Comparison of ENCODE assay signal across 8 cellular contexts in genomic region chr4:6710282-6710681, GRCh38. TPM values are rescaled to one million over a fixed set of nuclear protein-coding genes. Genes with fewer than 3 reads are reported as not detected.
DNase-seq lines count a peak whose midpoint lies in the region; ATAC-seq lines count a peak whose summit lies in the region.

No MANE protein-coding gene starts in this region.

- peaks cover 37 to 63% (median 51%) of the 10 kb centered on the region in 4 donors for H3K4me1 Mint-ChIP-seq in CD4-positive, alpha-beta memory T cell
- H3K4me1 Mint-ChIP-seq in naive thymus-derived CD4-positive, alpha-beta T cell: peaks cover 39 to 66% (median 61%) of the 10 kb centered on the region in 7 donors

- no peaks in the 10 kb centered on the region for H3K27me3 ChIP-seq in CD4-positive, alpha-beta memory T cell (ENCODE audit: insufficient read depth, low read length)
- H3K27me3 ChIP-seq in HUES48 (ENCODE audit: control insufficient read depth, insufficient read depth, low read length): peaks cover 11% of the 10 kb centered on the region; the same call in 1 of the 2 replicates
- H3K27me3 ChIP-seq in naive thymus-derived CD4-positive, alpha-beta T cell (ENCODE audit: control insufficient read depth in 2 of 2, insufficient read depth in 2 of 2, low read length in 2 of 2): no peaks in the 10 kb centered on the region

- no peak for DNase-seq in CD4-positive, alpha-beta memory T cell
- DNase-seq in cerebellum (ENCODE audit: low spot score) (peak; percentile 18), NCI-H1092 treated with DMSO at 0.1 percent for 48 hours (lab: John Stamatoyannopoulos, UW) (no peak), OCI-M2 (lab: John Stamatoyannopoulos, UW; ENCODE audit: unreplicated experiment) (no peak), NCI-H82 (lab: John Stamatoyannopoulos, UW) (no peak)
- DNase-seq in naive thymus-derived CD4-positive, alpha-beta T cell: no peak
- no peak for DNase-seq in stimulated activated naive CD4-positive, alpha-beta T cell (lab: John Stamatoyannopoulos, UW)

- no peaks in the 10 kb centered on the region for H3K9me3 ChIP-seq in CD4-positive, alpha-beta memory T cell (ENCODE audit: control insufficient read depth in 1 of 2, low read length in 2 of 2)
- no peaks in the 10 kb centered on the region for H3K9me3 ChIP-seq in HUES48 (ENCODE audit: control insufficient read depth, insufficient read depth, low read length)
- no peaks in the 10 kb centered on the region for H3K9me3 ChIP-seq in naive thymus-derived CD4-positive, alpha-beta T cell (ENCODE audit: control insufficient read depth in 2 of 3, low read length in 3 of 3)

- peak overlapping the region; percentile 17; the same call in 1 of the 2 replicates for H3K9ac ChIP-seq in HUES48 (ENCODE audit: low read depth, low read length)

- POLR2A ChIA-PET in CD4-positive, alpha-beta memory T cell (lab: Charles Lee; ENCODE audit: partially characterized antibody): interaction anchor here (0.7 to 34.5 kb wide), 14 partner anchors 8 to 359 kb away, joined by 3 to 1401 read pairs (median 4); partner anchors contain the start of genes KIAA0232, MRFAP1, S100P and TBC1D14
- POLR2A ChIA-PET in naive thymus-derived CD4-positive, alpha-beta T cell (lab: Charles Lee): interaction anchor here (0.8 to 23.6 kb wide), 14 partner anchors 8 to 359 kb away, joined by 3 to 696 read pairs (median 4); partner anchors contain the start of genes GRPEL1, MRFAP1 and S100P

- no peaks in the 10 kb centered on the region for H3K9me3 Mint-ChIP-seq in CD4-positive, alpha-beta memory T cell
- peaks cover 0 to 5% (median 0%) of the 10 kb centered on the region in 11 donors for H3K9me3 Mint-ChIP-seq in naive thymus-derived CD4-positive, alpha-beta T cell

- CTCF ChIA-PET in CD4-positive, alpha-beta memory T cell (lab: Charles Lee; ENCODE audit: partially characterized antibody): interaction anchor here (0.8 to 12.1 kb wide), 10 partner anchors 8 to 163 kb away, joined by 3 to 189 read pairs (median 6); a partner anchor contains a TSS
- CTCF ChIA-PET in naive thymus-derived CD4-positive, alpha-beta T cell (lab: Charles Lee): interaction anchor here (1.0 to 4.6 kb wide), 6 partner anchors 8 to 360 kb away, joined by 3 to 44 read pairs (median 6); partner anchors contain the start of gene MRFAP1

- ATAC-seq in naive thymus-derived CD4-positive, alpha-beta T cell: no peak

- H3K27me3 Mint-ChIP-seq in CD4-positive, alpha-beta memory T cell: no peaks in the 10 kb centered on the region
- H3K27me3 Mint-ChIP-seq in naive thymus-derived CD4-positive, alpha-beta T cell: peaks cover 0 to 8% (median 0%) of the 10 kb centered on the region in 5 donors

- peaks cover 25 to 42% of the 10 kb centered on the region in 2 donors for H3K36me3 Mint-ChIP-seq in CD4-positive, alpha-beta memory T cell
- peaks cover 15 to 40% (median 26%) of the 10 kb centered on the region in 5 donors for H3K36me3 Mint-ChIP-seq in naive thymus-derived CD4-positive, alpha-beta T cell

- intact Hi-C loops in CD4-positive, alpha-beta memory T cell (cut with micrococcal nuclease): no loop called here
- intact Hi-C loops in naive thymus-derived CD4-positive, alpha-beta T cell (cut with micrococcal nuclease): no loop called here

- peak overlapping the region; percentile 95 for H3K27ac ChIP-seq in CD4-positive, alpha-beta memory T cell (ENCODE audit: low read depth, low read length)
- no peak overlapping the region for H3K27ac ChIP-seq in HUES48 (ENCODE audit: low read depth, low read length)
- peak overlapping the region; percentile 86 for H3K27ac ChIP-seq in naive thymus-derived CD4-positive, alpha-beta T cell (ENCODE audit: low read depth, low read length)

- H3K27ac Mint-ChIP-seq in CD4-positive, alpha-beta memory T cell: peak overlapping the region; percentile 99 to 100 (median 99)
- H3K27ac Mint-ChIP-seq in naive thymus-derived CD4-positive, alpha-beta T cell: peak overlapping the region; percentile 95 to 99 (median 98)

- peaks cover 46% of the 10 kb centered on the region for H3K4me1 ChIP-seq in CD4-positive, alpha-beta memory T cell (ENCODE audit: insufficient read depth, low read length)
- H3K4me1 ChIP-seq in HUES48 (ENCODE audit: control insufficient read depth, insufficient read depth, low read length): peaks cover 13% of the 10 kb centered on the region
- H3K4me1 ChIP-seq in naive thymus-derived CD4-positive, alpha-beta T cell (ENCODE audit: control insufficient read depth in 2 of 2, insufficient read depth in 2 of 2, low read length in 2 of 2): peaks cover 40 to 42% of the 10 kb centered on the region in 2 donors

- peak overlapping the region; percentile 97 to 100 (median 99) for H3K4me3 Mint-ChIP-seq in CD4-positive, alpha-beta memory T cell
- peak overlapping the region; percentile 96 to 100 (median 98) for H3K4me3 Mint-ChIP-seq in naive thymus-derived CD4-positive, alpha-beta T cell

- peaks cover 10% of the 10 kb centered on the region for H3K36me3 ChIP-seq in CD4-positive, alpha-beta memory T cell (ENCODE audit: insufficient read depth, low read length)
- peaks cover 13% of the 10 kb centered on the region for H3K36me3 ChIP-seq in HUES48 (ENCODE audit: control insufficient read depth, insufficient read depth, low read length)
- peaks cover 0 to 19% (median 0%) of the 10 kb centered on the region in 3 experiments for H3K36me3 ChIP-seq in naive thymus-derived CD4-positive, alpha-beta T cell (ENCODE audit: control insufficient read depth in 2 of 3, insufficient read depth in 3 of 3, low read length in 3 of 3)

- H3K4me3 ChIP-seq in CD4-positive, alpha-beta memory T cell (ENCODE audit: low read length in 2 of 2): peak overlapping the region; percentile 49 to 74
- H3K4me3 ChIP-seq in HUES48 (ENCODE audit: low read depth, low read length): peak overlapping the region; percentile 98
- peak overlapping the region; percentile 54 for H3K4me3 ChIP-seq in naive thymus-derived CD4-positive, alpha-beta T cell (ENCODE audit: low read length)

RNA-seq across cellular contexts. Expression of gene MRFAP1L1, which starts 0.6 kb away (rescaled TPM):
- 100 to 1,000 TPM; 127 to 134 TPM for total RNA-seq in CD4-positive, alpha-beta memory T cell
- 100 to 1,000 TPM; 132 to 147 TPM for polyA plus RNA-seq in CD4-positive, alpha-beta memory T cell
- 61.2 TPM for total RNA-seq in cerebellum
- 100 to 1,000 TPM in 2 of 5 experiments, 10 to 100 TPM in 3; 24.8 to 124 (median 73.6) TPM for total RNA-seq in naive thymus-derived CD4-positive, alpha-beta T cell
- 100 to 1,000 TPM; 116 to 160 TPM for polyA plus RNA-seq in naive thymus-derived CD4-positive, alpha-beta T cell

RNA-seq across cellular contexts. Expression of gene BLOC1S4, which starts 5.7 kb away (rescaled TPM):
- total RNA-seq in CD4-positive, alpha-beta memory T cell: 10 to 100 TPM; 35.3 to 37.8 TPM
- 10 to 100 TPM; 72.6 to 76.2 TPM for polyA plus RNA-seq in CD4-positive, alpha-beta memory T cell
- total RNA-seq in cerebellum: 8.3 TPM
- total RNA-seq in naive thymus-derived CD4-positive, alpha-beta T cell: 10 to 100 TPM; 18.7 to 45.9 (median 25.0) TPM
- 10 to 100 TPM; 69.6 to 80.3 TPM for polyA plus RNA-seq in naive thymus-derived CD4-positive, alpha-beta T cell

RNA-seq across cellular contexts. Expression of gene S100P, which starts 16.6 kb away (rescaled TPM):
- 1 to 10 TPM; 2.0 to 2.1 TPM for total RNA-seq in CD4-positive, alpha-beta memory T cell
- polyA plus RNA-seq in CD4-positive, alpha-beta memory T cell: 1 to 10 TPM; 1.3 to 3.9 TPM
- total RNA-seq in cerebellum: 0.27 TPM
- total RNA-seq in naive thymus-derived CD4-positive, alpha-beta T cell: 10 to 100 TPM in 2 of 5 experiments, 1 to 10 TPM in 1, under 1 TPM in 1, not detected in 1; 0.65 to 15.7 (median 8.0) TPM
- not detected for polyA plus RNA-seq in naive thymus-derived CD4-positive, alpha-beta T cell
